In genomic region chr2:126657636-126658315, GRCh38 we compare ENCODE assay signal across 8 cellular contexts. TPM values are rescaled to one million over a fixed set of nuclear protein-coding genes. Genes with fewer than 3 reads are reported as not detected.
DNase-seq lines count a peak whose midpoint lies in the region; ATAC-seq, FAIRE-seq and TF ChIP-seq lines count a peak whose summit lies in the region.

No MANE protein-coding gene starts in this region.

- H3K4me1 ChIP-seq in HepG2 (ENCODE audit: insufficient read depth, low read length) = no peaks in the 10 kb centered on the region

- no peaks in the 10 kb centered on the region for H4K20me1 ChIP-seq in HepG2 (ENCODE audit: insufficient read depth, low read length)

- CTCF ChIA-PET in HepG2 (lab: Yijun Ruan, JAX; ENCODE audit: low intra/inter-chr PET ratio, low total read pairs) = no interaction called here

- H3K27ac ChIP-seq in HepG2 (ENCODE audit: extremely low read length, insufficient read depth, low read length) = no peak overlapping the region

- no peak for TF ChIP-seq RAD21 in HepG2 (CRISPR knock-in tag; IDR thresholded peaks at IDR 0.05)

- TF ChIP-seq EP300 in HepG2 (IDR thresholded peaks at IDR 0.05; ENCODE audit: low read depth in 2 of 2, low read length in 2 of 2) = no peak
- no peak for TF ChIP-seq EP300 in HepG2 (CRISPR knock-in tag; IDR thresholded peaks at IDR 0.05; ENCODE audit: borderline replicate concordance)

- H3K9ac ChIP-seq in HepG2 (ENCODE audit: insufficient read depth, low read depth, low read length) = no peak overlapping the region

- POLR2A ChIA-PET in HepG2 (lab: Yijun Ruan, JAX) = no interaction called here

- H3K9me3 ChIP-seq in HepG2 (ENCODE audit: low read length) = no peaks in the 10 kb centered on the region

- intact Hi-C loops in HepG2 (cut with micrococcal nuclease; ENCODE audit: unreplicated experiment) = no loop called here

- peak overlapping the region; percentile 83 for H3K4me3 ChIP-seq in WI38 (ENCODE audit: low read depth, low read length)
- H3K4me3 ChIP-seq in HepG2 (replicated peaks in 1 of 3; ENCODE audit: insufficient read depth in 1 of 3, low read depth in 2 of 3, low read length in 3 of 3) = no peak overlapping the region

- no peak overlapping the region for H2AFZ ChIP-seq in HepG2 (ENCODE audit: low read length)

- in situ Hi-C loops in Caki2 (cut with HindIII; ENCODE audit: low pct_unique_long_range_greater_than_20kb, low sequenced_read_pairs) = no loop called here
- in situ Hi-C loops in HepG2 (cut with HindIII; ENCODE audit: extremely low pct_ligation_motif_present, low pct_unique_long_range_greater_than_20kb) = no loop called here

- no TSS peak for BruUV-seq in HepG2 (replicated peaks; lab: Mats Ljungman, UMichigan)

- FAIRE-seq in HepG2 (lab: Jason Lieb, UNC) = no peak

- TF ChIP-seq POLR2A in HepG2 (IDR thresholded peaks at IDR 0.05; ENCODE audit: insufficient read depth in 1 of 2, low read depth in 2 of 2, low read length in 2 of 2) = no peak

- no peaks in the 10 kb centered on the region for H3K79me2 ChIP-seq in HepG2 (ENCODE audit: insufficient read depth, low read length)

- peaks cover 6 to 58% of the 10 kb centered on the region in 2 experiments for H3K27me3 ChIP-seq in HepG2 (ENCODE audit: control insufficient read depth in 1 of 2, insufficient read depth in 2 of 2, low read length in 2 of 2)

- no peak overlapping the region for H3K4me2 ChIP-seq in HepG2 (ENCODE audit: low read depth, low read length)

- no peaks in the 10 kb centered on the region for H3K36me3 ChIP-seq in HepG2 (replicated peaks in 1 of 2; ENCODE audit: control insufficient read depth in 1 of 2, insufficient read depth in 2 of 2, low read length in 2 of 2)

- TF ChIP-seq CTCF in WI38 (IDR thresholded peaks at IDR 0.05; ENCODE audit: low read depth, low read length) (no peak), HepG2 (CRISPR knock-in tag; IDR thresholded peaks at IDR 0.05) (no peak)

- peak; percentile 94 for DNase-seq in Caki2 (ENCODE audit: low read depth)
- DNase-seq in HUDEP-2 (lab: John Stamatoyannopoulos, UW; ENCODE audit: unreplicated experiment in 76 of 76) = peak in 70 of 76 experiments; percentile 17 to 81 (median 66)
- peak; percentile 72 for DNase-seq in central memory CD4-positive, alpha-beta T cell
- no peak for DNase-seq in HepG2 (ENCODE audit: low spot score)
- DNase-seq in stimulated activated CD4-positive, alpha-beta T cell treated with anti-CD3 and anti-CD28 coated beads, Interleukin-4, amount 100 ng/mL, for 4 hours = peak; percentile 42 to 60
- no peak for DNase-seq in NCI-H526 (lab: John Stamatoyannopoulos, UW)

- ATAC-seq in GM21528 (IDR thresholded peaks at IDR 0.05; ENCODE audit: low FRiP score, unreplicated experiment) = peak; percentile 68
- ATAC-seq in HepG2 = peak; percentile 27; the same call in 2 of the 3 replicates

- 56% methylated on average over 12 of the region's 14 CpGs for WGBS in HepG2 (ENCODE audit: low lambda C conversion rate)

TF ChIP-seq in HepG2, 621 proteins besides CTCF, POLR2A, EP300 and RAD21:
- 0 out of 2 replicates have a peak, but pooled peaks have one; percentile 8 for TF ChIP-seq CEBPB (IDR thresholded peaks at IDR 0.05; ENCODE audit: borderline replicate concordance, low read depth, low read length)
- no peak for TF ChIP-seq ZBTB39 (CRISPR knock-in tag; IDR thresholded peaks at IDR 0.05)
- TF ChIP-seq ETV6 (CRISPR knock-in tag; conservative IDR thresholded peaks at IDR 0.05) = no peak
- no peak for TF ChIP-seq FOXM1 (CRISPR knock-in tag; IDR thresholded peaks at IDR 0.05)
- TF ChIP-seq TEAD3 (CRISPR knock-in tag; optimal IDR thresholded peaks at IDR 0.05; ENCODE audit: borderline replicate concordance) = no peak
TF ChIP-seq in HepG2: peak in this region for 1.

RNA-seq across cellular contexts. Expression of gene GYPC, which starts 1.8 kb away (rescaled TPM):
- 47.2 and 67.3 TPM in 2 replicates for total RNA-seq in Caki2 (2014; rRNA removed; shearing (Covaris generic); ENCODE audit: low replicate concordance)
- total RNA-seq in HepG2 (2016; rRNA removed; fragmentation: Illumina TruSeq; extraction: Trizol) = not detected in 2 replicates
- total RNA-seq in HepG2 (2016; cell fraction: cytosol; rRNA removed; fragmentation: Illumina TruSeq; extraction: Trizol; ENCODE audit: low read depth) = not detected in 2 replicates
- total RNA-seq in HepG2 (2016; cell fraction: insoluble cytoplasmic fraction; rRNA removed; fragmentation: Illumina TruSeq; extraction: Trizol) = not detected in 2 replicates
- not detected in 2 replicates for total RNA-seq in HepG2 (2016; cell fraction: membrane; rRNA removed; fragmentation: Illumina TruSeq; extraction: Trizol)
- not detected in 2 replicates for total RNA-seq in HepG2 (2016; cell fraction: nucleus; rRNA removed; fragmentation: Illumina TruSeq; extraction: Trizol)
- polyA plus RNA-seq in HepG2 (2011; rRNA removed) = 0.09 TPM in 1 of 2 replicates, not detected in the other
- not detected in 2 replicates for polyA plus RNA-seq in HepG2 (2011; cell fraction: cytosol; rRNA removed)
- not detected in 2 replicates for polyA plus RNA-seq in HepG2 (2011; cell fraction: nucleus; rRNA removed)
- not detected in 2 replicates for polyA plus RNA-seq in HepG2 (2012)
- polyA plus RNA-seq in HepG2 (2016; cell fraction: cytosol; fragmentation: Illumina TruSeq; extraction: Trizol; ENCODE audit: low read depth) = not detected in 2 replicates
- polyA plus RNA-seq in HepG2 (2016; cell fraction: insoluble cytoplasmic fraction; fragmentation: Illumina TruSeq; extraction: Trizol; ENCODE audit: low read depth) = not detected in 2 replicates
- polyA plus RNA-seq in HepG2 (2016; cell fraction: membrane; fragmentation: Illumina TruSeq; extraction: Trizol; ENCODE audit: low read depth) = not detected in 2 replicates
- not detected in 2 replicates for polyA plus RNA-seq in HepG2 (2016; cell fraction: nucleus; fragmentation: Illumina TruSeq; extraction: Trizol; ENCODE audit: insufficient read depth, low read depth)
- 1.8 and 3.2 TPM in 2 replicates for polyA minus RNA-seq in HepG2 (2011; rRNA and poly(A)+ RNA removed; ENCODE audit: low replicate concordance)
- polyA minus RNA-seq in HepG2 (2011; cell fraction: cytosol; rRNA and poly(A)+ RNA removed) = not detected in 2 replicates
- not detected in 2 replicates for polyA minus RNA-seq in HepG2 (2011; cell fraction: nucleus; rRNA and poly(A)+ RNA removed)

Comparison
In these comparisons a context has a peak if more than half of its experiments do, and no peak if none do; other contexts are left out.
1. DNase-seq: peak in Caki2 (single experiment), HUDEP-2 (70 of 76), central memory CD4-positive, alpha-beta T cell (single experiment) and stimulated activated CD4-positive, alpha-beta T cell treated with anti-CD3 and anti-CD28 coated beads, Interleukin-4, amount 100 ng/mL, for 4 hours (2 of 2); none in HepG2 (single experiment) and NCI-H526 (0 of 2).
2. RNA of gene GYPC, which starts 1.8 kb away (total RNA-seq): 47.2 to 67.3 TPM in Caki2; not detected in HepG2; every median in the first group is over 10 times any median in the second.